In genomic region chr16:71896688-71897368, GRCh38 we compare ENCODE assay signal across 8 cellular contexts. TPM values are rescaled to one million over a fixed set of nuclear protein-coding genes. Genes with fewer than 3 reads are reported as not detected.
A peak's percentile ranks its signal among the peaks of the same experiment; 100 is the strongest.
DNase-seq lines count a peak whose midpoint lies in the region; ATAC-seq and TF ChIP-seq lines count a peak whose summit lies in the region.

No MANE protein-coding gene starts in this region.

- no peaks in the 10 kb centered on the region for H3K36me3 Mint-ChIP-seq in T-helper 17 cell (ENCODE audit: low read depth)

- peaks cover 0 to 67% (median 21%) of the 10 kb centered on the region in 3 donors for H3K4me1 ChIP-seq in gastroesophageal sphincter
- H3K4me1 ChIP-seq in skeletal muscle satellite cell (ENCODE audit: control insufficient read depth, insufficient read depth, low read length): peaks cover 14% of the 10 kb centered on the region

- peak overlapping the region; percentile 78 for H3K4me3 Mint-ChIP-seq in T-helper 17 cell

- peak overlapping the region; percentile 100 for H3K4me3 ChIP-seq in H7 (ENCODE audit: insufficient read depth, low read depth, low read length)
- peak overlapping the region; percentile 96 to 97 for H3K4me3 ChIP-seq in gastroesophageal sphincter
- H3K4me3 ChIP-seq in skeletal muscle satellite cell (ENCODE audit: low read length): peak overlapping the region; percentile 85

- peak overlapping the region in 3 of 4 donors; percentile 14 to 98 (median 96) for H3K27ac ChIP-seq in gastroesophageal sphincter

- peak overlapping the region; percentile 95 for H3K27ac Mint-ChIP-seq in T-helper 17 cell

- no peaks in the 10 kb centered on the region for H3K9me3 ChIP-seq in T-helper 17 cell (ENCODE audit: control insufficient read depth, low read length, poor library complexity, severe bottlenecking)
- H3K9me3 ChIP-seq in gastroesophageal sphincter: no peaks in the 10 kb centered on the region
- no peaks in the 10 kb centered on the region for H3K9me3 ChIP-seq in skeletal muscle satellite cell (replicated peaks; ENCODE audit: low read length)

- H3K9ac ChIP-seq in skeletal muscle satellite cell (ENCODE audit: low read depth, low read length): peak overlapping the region; percentile 98

- no peaks in the 10 kb centered on the region for H3K27me3 Mint-ChIP-seq in T-helper 17 cell

- H3K4me2 ChIP-seq in skeletal muscle satellite cell (ENCODE audit: low read length): peak overlapping the region; percentile 85

- no peak for TF ChIP-seq EP300 in gastroesophageal sphincter (IDR thresholded peaks at IDR 0.05)

- H3K4me1 Mint-ChIP-seq in T-helper 17 cell: peaks cover 30% of the 10 kb centered on the region

- no peak for TF ChIP-seq CTCF in gastroesophageal sphincter (IDR thresholded peaks at IDR 0.05)

- DNase-seq in H7 (no peak), T-helper 17 cell (no peak), DMS53 treated with DMSO at 0.1 percent for 48 hours (lab: John Stamatoyannopoulos, UW; ENCODE audit: unreplicated experiment) (no peak), NCI-H2196 treated with DMSO at 0.1 percent for 48 hours (lab: John Stamatoyannopoulos, UW; ENCODE audit: unreplicated experiment) (no peak), activated gamma-delta T cell (lab: John Stamatoyannopoulos, UW) (no peak)
- DNase-seq in stimulated activated CD4-positive, alpha-beta T cell treated with anti-CD3 and anti-CD28 coated beads, Interleukin-15, amount 100 ng/mL, for 24 hours: no peak

- WGBS in gastroesophageal sphincter (ENCODE audit: low coverage in 1 of 2), 2 donors: 33 to 40% methylated on average over 13 to 15 of the region's 15 CpGs

- ATAC-seq in T-helper 17 cell (no peak), gastroesophageal sphincter (no peak)

- H3K36me3 ChIP-seq in H7 (replicated peaks; ENCODE audit: control insufficient read depth, insufficient read depth, low read length) (no peaks in the 10 kb centered on the region), gastroesophageal sphincter (no peaks in the 10 kb centered on the region), skeletal muscle satellite cell (ENCODE audit: insufficient read depth, low read length) (peaks cover 13% of the 10 kb centered on the region)

- H3K27me3 ChIP-seq in H7 (ENCODE audit: control insufficient read depth, insufficient read depth, low read length): no peaks in the 10 kb centered on the region
- no peaks in the 10 kb centered on the region for H3K27me3 ChIP-seq in gastroesophageal sphincter
- no peaks in the 10 kb centered on the region for H3K27me3 ChIP-seq in skeletal muscle satellite cell (ENCODE audit: control insufficient read depth, insufficient read depth, low read length)

- no peak for TF ChIP-seq POLR2A in gastroesophageal sphincter (IDR thresholded peaks at IDR 0.05)

RNA-seq across cellular contexts. Expression of gene IST1, which starts 1.5 kb away (rescaled TPM):
- total RNA-seq in H7 (2014; rRNA removed; shearing (Covaris generic)): 267 and 292 TPM in 2 replicates
- total RNA-seq in T-helper 17 cell: 100 to 1,000 TPM; 262 to 283 TPM
- 100 to 1,000 TPM; 156 to 202 (median 189) TPM for total RNA-seq in gastroesophageal sphincter
- total RNA-seq in skeletal muscle satellite cell (2012; rRNA removed): 125 and 156 TPM in 2 replicates

RNA-seq across cellular contexts. Expression of gene ZNF821, which starts 12.8 kb away (rescaled TPM):
- 16.8 and 19.8 TPM in 2 replicates for total RNA-seq in H7 (2014; rRNA removed; shearing (Covaris generic))
- total RNA-seq in T-helper 17 cell (10 to 100 TPM; 12.2 to 14.1 TPM), gastroesophageal sphincter (1 to 10 TPM; 2.8 to 10.0 (median 7.3) TPM)
- 2.2 and 3.5 TPM in 2 replicates for total RNA-seq in skeletal muscle satellite cell (2012; rRNA removed)

RNA-seq across cellular contexts. Expression of gene ATXN1L, which starts 51.1 kb away (rescaled TPM):
- total RNA-seq in H7 (2014; rRNA removed; shearing (Covaris generic)): 12.1 and 12.6 TPM in 2 replicates
- total RNA-seq in T-helper 17 cell (10 to 100 TPM; 39.9 to 46.3 TPM), gastroesophageal sphincter (10 to 100 TPM; 30.4 to 56.5 (median 40.9) TPM)
- 5.8 and 8.5 TPM in 2 replicates for total RNA-seq in skeletal muscle satellite cell (2012; rRNA removed)
